Comparison of ENCODE assay signal across 12 cellular contexts in genomic region chr2:47190188-47190818, GRCh38. TPM values are rescaled to one million over a fixed set of nuclear protein-coding genes. Genes with fewer than 3 reads are reported as not detected.
DNase-seq lines count a peak whose midpoint lies in the region; ATAC-seq and TF ChIP-seq lines count a peak whose summit lies in the region.
"Had no signal": no experiment of that assay in that cellular context is flagged by ENCODE, and none has a peak within 500 bp of the region (broad histone marks: within the 10 kb centered on the region; RNA-seq: fewer than 3 reads in every experiment).

No MANE protein-coding gene starts in this region.

- peaks cover 65% of the 10 kb centered on the region for H3K4me1 ChIP-seq in smooth muscle cell (ENCODE audit: low read depth)

- H3K27ac ChIP-seq in smooth muscle cell (ENCODE audit: low read depth) = peak overlapping the region; percentile 85

- H3F3A ChIP-seq in smooth muscle cell (ENCODE audit: low read depth) = peaks cover 34% of the 10 kb centered on the region

- no peak overlapping the region for H2AFZ ChIP-seq in smooth muscle cell (ENCODE audit: low read depth)

- no peaks in the 10 kb centered on the region for H4K20me1 ChIP-seq in smooth muscle cell (ENCODE audit: low read depth)

- H3K4me2 ChIP-seq in smooth muscle cell = peak overlapping the region; percentile 61

- no peaks in the 10 kb centered on the region for H3K79me2 ChIP-seq in smooth muscle cell (ENCODE audit: low read depth)

- peak overlapping the region; percentile 7 for H3K9ac ChIP-seq in smooth muscle cell (ENCODE audit: low read depth)

- TF ChIP-seq CTCF in smooth muscle cell (IDR thresholded peaks at IDR 0.05; ENCODE audit: borderline replicate concordance, insufficient read depth, poor library complexity, severe bottlenecking) = no peak

- no peak overlapping the region for H3K4me3 ChIP-seq in smooth muscle cell

- no peaks in the 10 kb centered on the region for H3K9me3 ChIP-seq in smooth muscle cell (replicated peaks; ENCODE audit: low read depth)

- ATAC-seq in SK-N-SH treated with all-trans-retinoic acid at 6 μM for 48 hours = peak; percentile 57
- ATAC-seq in HG02852 (IDR thresholded peaks at IDR 0.05; ENCODE audit: unreplicated experiment) = no peak
- no peak for ATAC-seq in HG02981 (IDR thresholded peaks at IDR 0.05; ENCODE audit: unreplicated experiment)
- ATAC-seq in GM21526 (IDR thresholded peaks at IDR 0.05; ENCODE audit: low FRiP score, unreplicated experiment) = no peak

- 3% methylated on average over 1 of the region's 1 CpG for WGBS in smooth muscle cell (ENCODE audit: low lambda C conversion rate)

- H3K27me3 ChIP-seq in smooth muscle cell (ENCODE audit: low read depth) = no peaks in the 10 kb centered on the region

- no peaks in the 10 kb centered on the region for H3K36me3 ChIP-seq in smooth muscle cell (ENCODE audit: low read depth)

- DNase-seq in HCEC 1CT (peak; percentile 80), glomerular visceral epithelial cell (ENCODE audit: extremely low spot score) (peak; percentile 83), smooth muscle cell (lab: John Stamatoyannopoulos, UW; ENCODE audit: unreplicated experiment) (no peak), NCI-H748 (lab: John Stamatoyannopoulos, UW; ENCODE audit: unreplicated experiment) (no peak)
- DNase-seq: activated CD8-positive, alpha-beta memory T cell treated with anti-CD3 and anti-CD28 coated beads, Interleukin-2, amount 50 U/mL, for 4 hours; central memory CD4-positive, alpha-beta T cell; DMS153 had no signal

TF ChIP-seq in SK-N-SH treated with all-trans-retinoic acid at 6 μM for 48 hours, 23 proteins besides CTCF, POLR2A, EP300 and RAD21:
- no peak for TF ChIP-seq CSRNP3 (CRISPR knock-in tag; IDR thresholded peaks at IDR 0.05)
- no peak for TF ChIP-seq TOX (CRISPR knock-in tag; IDR thresholded peaks at IDR 0.05; ENCODE audit: borderline replicate concordance)
- no peak for TF ChIP-seq ARNTL (CRISPR knock-in tag; IDR thresholded peaks at IDR 0.05; ENCODE audit: borderline replicate concordance, low read depth)
- peak; percentile 85 for TF ChIP-seq ISL1 (CRISPR knock-in tag; IDR thresholded peaks at IDR 0.05)
- TF ChIP-seq, protein P1, sequence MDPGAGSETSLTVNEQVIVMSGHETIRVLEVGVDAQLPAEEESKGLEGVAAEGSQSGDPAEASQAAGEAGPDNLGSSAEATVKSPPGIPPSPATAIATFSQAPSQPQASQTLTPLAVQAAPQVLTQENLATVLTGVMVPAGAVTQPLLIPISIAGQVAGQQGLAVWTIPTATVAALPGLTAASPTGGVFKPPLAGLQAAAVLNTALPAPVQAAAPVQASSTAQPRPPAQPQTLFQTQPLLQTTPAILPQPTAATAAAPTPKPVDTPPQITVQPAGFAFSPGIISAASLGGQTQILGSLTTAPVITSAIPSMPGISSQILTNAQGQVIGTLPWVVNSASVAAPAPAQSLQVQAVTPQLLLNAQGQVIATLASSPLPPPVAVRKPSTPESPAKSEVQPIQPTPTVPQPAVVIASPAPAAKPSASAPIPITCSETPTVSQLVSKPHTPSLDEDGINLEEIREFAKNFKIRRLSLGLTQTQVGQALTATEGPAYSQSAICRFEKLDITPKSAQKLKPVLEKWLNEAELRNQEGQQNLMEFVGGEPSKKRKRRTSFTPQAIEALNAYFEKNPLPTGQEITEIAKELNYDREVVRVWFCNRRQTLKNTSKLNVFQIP (CRISPR knock-in tag; IDR thresholded peaks at IDR 0.05; ENCODE audit: borderline replicate concordance, low read depth) = no peak
- 0 out of 2 replicates have a peak, but pooled peaks have one; percentile 34 for TF ChIP-seq GLIS3 (CRISPR knock-in tag; IDR thresholded peaks at IDR 0.05)
- TF ChIP-seq ZNF565 (CRISPR knock-in tag; conservative IDR thresholded peaks at IDR 0.05; ENCODE audit: low read depth) = no peak
- no peak for TF ChIP-seq PATZ1 (CRISPR knock-in tag; IDR thresholded peaks at IDR 0.05; ENCODE audit: borderline replicate concordance)
- no peak for TF ChIP-seq RARB (CRISPR knock-in tag; IDR thresholded peaks at IDR 0.05)
- no peak for TF ChIP-seq PPARA (CRISPR knock-in tag; IDR thresholded peaks at IDR 0.05; ENCODE audit: borderline replicate concordance)
- no peak for TF ChIP-seq ZC3H10 (CRISPR knock-in tag; IDR thresholded peaks at IDR 0.05)
- TF ChIP-seq CREB5 (CRISPR knock-in tag; IDR thresholded peaks at IDR 0.05; ENCODE audit: low read depth) = peak; percentile 67; the same call in 1 of the 2 replicates

RNA-seq across cellular contexts. Expression of gene CALM2, which starts 14.0 kb away (rescaled TPM):
- total RNA-seq in smooth muscle cell = 937 and 981 TPM in 2 replicates
- polyA plus RNA-seq in smooth muscle cell = 930 and 1,035 TPM in 2 replicates

RNA-seq across cellular contexts. Expression of gene STPG4, which starts 35.2 kb away (rescaled TPM):
- total RNA-seq in smooth muscle cell = 0.36 and 0.54 TPM in 2 replicates
- 1.9 TPM in 1 of 2 replicates, not detected in the other for polyA plus RNA-seq in smooth muscle cell
- total RNA-seq: skeletal muscle tissue had no signal

Comparison
In these comparisons a context has a peak if more than half of its experiments do, and no peak if none do; other contexts are left out.
1. DNase-seq: peak in HCEC 1CT (single experiment) and glomerular visceral epithelial cell (single experiment); none in smooth muscle cell (single experiment) and NCI-H748 (single experiment).